Comparison of ENCODE assay signal across 26 cellular contexts in genomic region chr2:84876369-84876768, GRCh38. TPM values are rescaled to one million over a fixed set of nuclear protein-coding genes. Genes with fewer than 3 reads are reported as not detected.
A peak's percentile ranks its signal among the peaks of the same experiment; 100 is the strongest.
DNase-seq lines count a peak whose midpoint lies in the region; ATAC-seq and TF ChIP-seq lines count a peak whose summit lies in the region.
"Had no signal": no experiment of that assay in that cellular context is flagged by ENCODE, and none has a peak within 500 bp of the region (broad histone marks: within the 10 kb centered on the region; RNA-seq: fewer than 3 reads in every experiment).

No MANE protein-coding gene starts in this region.

- no peak for TF ChIP-seq CTCF in CD4-positive, alpha-beta T cell (IDR thresholded peaks at IDR 0.05)

- H3K4me3 Mint-ChIP-seq in activated CD4-positive, alpha-beta memory T cell treated with anti-CD3 and anti-CD28 coated beads for 36 hours, result no peak overlapping the region
- H3K4me3 Mint-ChIP-seq in activated CD4-positive, alpha-beta memory T cell treated with anti-CD3 and anti-CD28 coated beads, Interleukin-2, amount 10 ng/mL, durations not matched to agents 7 days and 5 days, result no peak overlapping the region
- peak overlapping the region; percentile 87 for H3K4me3 Mint-ChIP-seq in CD4-positive, alpha-beta T cell
- peak overlapping the region; percentile 68 for H3K4me3 Mint-ChIP-seq in T-helper 17 cell
- H3K4me3 Mint-ChIP-seq: nephron, type B pancreatic cell had no signal

- no peaks in the 10 kb centered on the region for H3K27me3 Mint-ChIP-seq in activated CD4-positive, alpha-beta memory T cell treated with anti-CD3 and anti-CD28 coated beads for 36 hours
- no peaks in the 10 kb centered on the region for H3K27me3 Mint-ChIP-seq in activated CD4-positive, alpha-beta memory T cell treated with anti-CD3 and anti-CD28 coated beads, Interleukin-2, amount 10 ng/mL, durations not matched to agents 7 days and 5 days
- no peaks in the 10 kb centered on the region for H3K27me3 Mint-ChIP-seq in CD4-positive, alpha-beta T cell
- H3K27me3 Mint-ChIP-seq in T-helper 17 cell, result no peaks in the 10 kb centered on the region

- peaks cover 11% of the 10 kb centered on the region for H3K36me3 Mint-ChIP-seq in activated CD4-positive, alpha-beta memory T cell treated with anti-CD3 and anti-CD28 coated beads for 36 hours
- H3K36me3 Mint-ChIP-seq in activated CD4-positive, alpha-beta memory T cell treated with anti-CD3 and anti-CD28 coated beads, Interleukin-2, amount 10 ng/mL, durations not matched to agents 7 days and 5 days (ENCODE audit: low read depth), result peaks cover 34% of the 10 kb centered on the region
- peaks cover 79% of the 10 kb centered on the region for H3K36me3 Mint-ChIP-seq in CD4-positive, alpha-beta T cell (ENCODE audit: low read depth)
- H3K36me3 Mint-ChIP-seq in T-helper 17 cell (ENCODE audit: low read depth), result peaks cover 14% of the 10 kb centered on the region
- H3K36me3 Mint-ChIP-seq: type B pancreatic cell had no signal

- H3K27me3 ChIP-seq in CD4-positive, alpha-beta T cell (ENCODE audit: control insufficient read depth, insufficient read depth, low read length), result no peaks in the 10 kb centered on the region
- H3K27me3 ChIP-seq in adipocyte (replicated peaks; ENCODE audit: control insufficient read depth, insufficient read depth, low read length), result peaks cover 6% of the 10 kb centered on the region

- no peaks in the 10 kb centered on the region for H3K36me3 ChIP-seq in adipocyte (ENCODE audit: control insufficient read depth, insufficient read depth, low read length, severe bottlenecking)
- H3K36me3 ChIP-seq: esophagus muscularis mucosa, heart right ventricle, lower lobe of right lung had no signal

- POLR2A ChIA-PET in activated CD4-positive, alpha-beta memory T cell treated with anti-CD3 and anti-CD28 coated beads for 36 hours (lab: Charles Lee), result interaction anchor here (1.0 to 1.3 kb wide), 2 partner anchors 13 to 50 kb away, joined by 3 to 4 read pairs; no protein-coding TSS in a partner anchor
- POLR2A ChIA-PET in activated CD4-positive, alpha-beta memory T cell treated with anti-CD3 and anti-CD28 coated beads, Interleukin-2, amount 10 ng/mL, durations not matched to agents 7 days and 5 days (lab: Charles Lee), result interaction anchor here (2.1 to 17.0 kb wide), 2 partner anchors 26 to 49 kb away, joined by 8 to 467 read pairs; partner anchors contain the start of gene TMSB10
- POLR2A ChIA-PET in CD4-positive, alpha-beta T cell (lab: Charles Lee), result interaction anchor here (1.6 to 8.2 kb wide), 5 partner anchors 12 to 170 kb away, joined by 4 to 215 read pairs (median 87); partner anchors contain the start of gene TMSB10

- H3K9ac ChIP-seq in adipocyte (ENCODE audit: low read length), result no peak overlapping the region

- H3K27ac ChIP-seq in CD4-positive, alpha-beta T cell (ENCODE audit: low read depth, low read length), result peak overlapping the region; percentile 69
- H3K27ac ChIP-seq: coronary artery, esophagus muscularis mucosa, heart right ventricle, lower lobe of right lung had no signal

- DNase-seq in activated CD4-positive, alpha-beta memory T cell treated with anti-CD3 and anti-CD28 coated beads for 36 hours, result no peak
- no peak for DNase-seq in activated CD4-positive, alpha-beta memory T cell treated with anti-CD3 and anti-CD28 coated beads, Interleukin-2, amount 10 ng/mL, durations not matched to agents 7 days and 5 days
- DNase-seq in CD4-positive, alpha-beta T cell, result no peak
- no peak for DNase-seq in T-helper 17 cell
- peak; percentile 20 for DNase-seq in adipocyte (ENCODE audit: low read depth)
- DNase-seq: activated CD4-positive, CD25-positive, alpha-beta regulatory T cell; activated effector memory CD4-positive, alpha-beta T cell treated with Interleukin-2 at 50 U/mL for 16 hours; anterior cingulate cortex; foreskin melanocyte; HCEC 1CT; heart right ventricle; KBM-7; kidney glomerular epithelial cell; lower lobe of right lung; MM.1S; NCI-H2029 treated with DMSO at 0.1 percent for 48 hours; stimulated activated CD4-positive, alpha-beta T cell treated with anti-CD3 and anti-CD28 coated beads, Interleukin-1b, Interleukin-23, amount 100 ng/mL, for 48 hours; SW 1271 had no signal

- CTCF ChIA-PET in activated CD4-positive, alpha-beta memory T cell treated with anti-CD3 and anti-CD28 coated beads for 36 hours (lab: Charles Lee), result interaction anchor here (0.6 to 10.4 kb wide), 3 partner anchors 12 to 49 kb away, joined by 3 to 119 read pairs (median 3); no protein-coding TSS in a partner anchor
- CTCF ChIA-PET in activated CD4-positive, alpha-beta memory T cell treated with anti-CD3 and anti-CD28 coated beads, Interleukin-2, amount 10 ng/mL, durations not matched to agents 7 days and 5 days (lab: Charles Lee), result interaction anchor here (1.4 to 3.2 kb wide), 2 partner anchors 12 to 50 kb away, joined by 3 to 23 read pairs; no protein-coding TSS in a partner anchor
- CTCF ChIA-PET in CD4-positive, alpha-beta T cell (lab: Charles Lee), result interaction anchor here (1.6 to 1.8 kb wide), 2 partner anchors 8 to 49 kb away, joined by 3 to 9 read pairs; no protein-coding TSS in a partner anchor

- no peaks in the 10 kb centered on the region for H3K9me3 ChIP-seq in CD4-positive, alpha-beta T cell (ENCODE audit: control insufficient read depth, low read length)
- no peaks in the 10 kb centered on the region for H3K9me3 ChIP-seq in T-helper 17 cell (ENCODE audit: control insufficient read depth, low read length, poor library complexity, severe bottlenecking)
- no peaks in the 10 kb centered on the region for H3K9me3 ChIP-seq in adipocyte (ENCODE audit: control insufficient read depth, low read length)
- H3K9me3 ChIP-seq: esophagus muscularis mucosa, heart right ventricle, lower lobe of right lung had no signal

- peak overlapping the region; percentile 77 for H3K27ac Mint-ChIP-seq in activated CD4-positive, alpha-beta memory T cell treated with anti-CD3 and anti-CD28 coated beads for 36 hours
- H3K27ac Mint-ChIP-seq in activated CD4-positive, alpha-beta memory T cell treated with anti-CD3 and anti-CD28 coated beads, Interleukin-2, amount 10 ng/mL, durations not matched to agents 7 days and 5 days, result no peak overlapping the region
- peak overlapping the region; percentile 92 for H3K27ac Mint-ChIP-seq in CD4-positive, alpha-beta T cell
- peak overlapping the region; percentile 87 for H3K27ac Mint-ChIP-seq in T-helper 17 cell
- H3K27ac Mint-ChIP-seq: nephron, type B pancreatic cell had no signal

- no peaks in the 10 kb centered on the region for H3K9me3 Mint-ChIP-seq in activated CD4-positive, alpha-beta memory T cell treated with anti-CD3 and anti-CD28 coated beads for 36 hours
- H3K9me3 Mint-ChIP-seq in activated CD4-positive, alpha-beta memory T cell treated with anti-CD3 and anti-CD28 coated beads, Interleukin-2, amount 10 ng/mL, durations not matched to agents 7 days and 5 days, result no peaks in the 10 kb centered on the region
- H3K9me3 Mint-ChIP-seq in CD4-positive, alpha-beta T cell, result no peaks in the 10 kb centered on the region
- H3K9me3 Mint-ChIP-seq: nephron had no signal

- intact Hi-C loops in activated CD4-positive, alpha-beta memory T cell treated with anti-CD3 and anti-CD28 coated beads for 36 hours (cut with micrococcal nuclease), result no loop called here
- intact Hi-C loops in CD4-positive, alpha-beta T cell (cut with DNase I, micrococcal nuclease), result no loop called here

- H3K4me3 ChIP-seq in adipocyte (ENCODE audit: low read length), result no peak overlapping the region
- H3K4me3 ChIP-seq: coronary artery, esophagus muscularis mucosa, heart right ventricle, lower lobe of right lung, smooth muscle cell had no signal

- H3K4me1 Mint-ChIP-seq in activated CD4-positive, alpha-beta memory T cell treated with anti-CD3 and anti-CD28 coated beads for 36 hours (ENCODE audit: low read depth), result peaks cover 61% of the 10 kb centered on the region
- H3K4me1 Mint-ChIP-seq in activated CD4-positive, alpha-beta memory T cell treated with anti-CD3 and anti-CD28 coated beads, Interleukin-2, amount 10 ng/mL, durations not matched to agents 7 days and 5 days, result peaks cover 65% of the 10 kb centered on the region
- H3K4me1 Mint-ChIP-seq in CD4-positive, alpha-beta T cell (ENCODE audit: low read depth), result peaks cover 71% of the 10 kb centered on the region
- peaks cover 65% of the 10 kb centered on the region for H3K4me1 Mint-ChIP-seq in T-helper 17 cell

- no peak for ATAC-seq in CD4-positive, alpha-beta T cell (ENCODE audit: poor library complexity)
- ATAC-seq in T-helper 17 cell (no peak), GM19467 (IDR thresholded peaks at IDR 0.05; ENCODE audit: unreplicated experiment) (no peak), GM21367 (IDR thresholded peaks at IDR 0.05; ENCODE audit: unreplicated experiment) (no peak), GM21529 (IDR thresholded peaks at IDR 0.05; ENCODE audit: unreplicated experiment) (no peak)
- ATAC-seq: heart right ventricle, lower lobe of right lung had no signal

- H3K4me1 ChIP-seq in adipocyte (ENCODE audit: control insufficient read depth, insufficient read depth, low read length), result peaks cover 30% of the 10 kb centered on the region

RNA-seq across cellular contexts. Expression of gene TRABD2A, which starts 4.5 kb away (rescaled TPM):
- 10 to 100 TPM; 29.6 to 30.1 TPM for total RNA-seq in activated CD4-positive, alpha-beta memory T cell treated with anti-CD3 and anti-CD28 coated beads for 36 hours
- 10 to 100 TPM; 35.9 to 38.3 TPM for total RNA-seq in activated CD4-positive, alpha-beta memory T cell treated with anti-CD3 and anti-CD28 coated beads, Interleukin-2, amount 10 ng/mL, durations not matched to agents 7 days and 5 days
- total RNA-seq in CD4-positive, alpha-beta T cell, result 100 to 1,000 TPM; 166 to 170 TPM
- total RNA-seq in T-helper 17 cell, result 10 to 100 TPM; 60.5 to 93.7 TPM
- total RNA-seq: smooth muscle cell had no signal

RNA-seq across cellular contexts. Expression of gene TMSB10, which starts 29.1 kb away (rescaled TPM):
- total RNA-seq in activated CD4-positive, alpha-beta memory T cell treated with anti-CD3 and anti-CD28 coated beads for 36 hours, result 1,000 to 10,000 TPM; 2,535 to 2,567 TPM
- total RNA-seq in activated CD4-positive, alpha-beta memory T cell treated with anti-CD3 and anti-CD28 coated beads, Interleukin-2, amount 10 ng/mL, durations not matched to agents 7 days and 5 days, result 1,000 to 10,000 TPM; 5,686 to 5,768 TPM
- 1,000 to 10,000 TPM; 1,969 to 2,001 TPM for total RNA-seq in CD4-positive, alpha-beta T cell
- 1,000 to 10,000 TPM; 1,429 to 1,736 TPM for total RNA-seq in T-helper 17 cell

Comparison
In these comparisons a context has a peak if more than half of its experiments do, and no peak if none do; other contexts are left out.
1. H3K4me3 Mint-ChIP-seq: peak in CD4-positive, alpha-beta T cell (single experiment) and T-helper 17 cell (single experiment); none in activated CD4-positive, alpha-beta memory T cell treated with anti-CD3 and anti-CD28 coated beads for 36 hours (single experiment) and activated CD4-positive, alpha-beta memory T cell treated with anti-CD3 and anti-CD28 coated beads, Interleukin-2, amount 10 ng/mL, durations not matched to agents 7 days and 5 days (single experiment).